8 cellular contexts compared by ENCODE assay signal in the genomic region with DNA sequence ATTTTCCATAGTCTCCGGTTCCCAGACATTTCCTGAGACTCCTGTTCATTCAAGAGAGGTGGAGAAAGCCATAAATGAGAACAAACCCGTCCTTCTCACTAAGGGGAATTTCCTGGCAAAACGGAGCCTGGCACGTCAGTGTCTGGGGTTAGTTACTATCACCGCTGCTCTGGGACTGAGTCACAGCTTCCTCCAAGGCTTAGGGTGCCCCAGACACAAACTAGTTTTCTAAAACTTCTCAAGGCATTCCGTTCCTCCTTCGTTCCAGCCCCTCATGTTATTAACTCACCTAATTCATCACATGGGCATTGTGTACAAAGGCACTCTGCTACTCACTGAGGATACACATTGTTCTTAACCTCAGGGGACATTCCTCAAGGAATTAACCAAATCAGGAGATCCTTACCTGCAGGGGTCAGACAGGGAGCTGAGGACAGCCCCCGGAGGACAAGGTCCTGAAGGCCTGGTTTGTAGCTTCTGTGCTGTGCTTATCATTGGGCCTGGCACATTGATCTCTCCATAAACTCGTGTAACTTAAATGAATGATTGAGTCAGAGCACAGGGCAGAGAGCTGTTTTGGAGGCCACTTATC.
DNase-seq lines count a peak whose midpoint lies in the region; ATAC-seq lines count a peak whose summit lies in the region.

No MANE protein-coding gene starts in this region.

- H3K27me3 Mint-ChIP-seq in CD4-positive, CD25-positive, alpha-beta regulatory T cell: no peaks in the 10 kb centered on the region

- H3K9me3 ChIP-seq in CD4-positive, CD25-positive, alpha-beta regulatory T cell (ENCODE audit: control insufficient read depth in 2 of 2, low read length in 2 of 2): no peaks in the 10 kb centered on the region

- peak overlapping the region; percentile 42 for H3K4me3 ChIP-seq in CD4-positive, CD25-positive, alpha-beta regulatory T cell (ENCODE audit: low read depth, low read length)

- H3K36me3 ChIP-seq in CD4-positive, CD25-positive, alpha-beta regulatory T cell (ENCODE audit: control insufficient read depth, insufficient read depth, low read length): no peaks in the 10 kb centered on the region

- H3K4me1 Mint-ChIP-seq in CD4-positive, CD25-positive, alpha-beta regulatory T cell: peaks cover 12 to 43% (median 21%) of the 10 kb centered on the region in 4 donors

- peak; percentile 32 to 66 (median 51) for DNase-seq in CD4-positive, CD25-positive, alpha-beta regulatory T cell
- peak; percentile 77 for DNase-seq in LHCN-M2 (ENCODE audit: low read depth)
- DNase-seq in activated effector memory CD4-positive, alpha-beta T cell treated with Interleukin-2 at 50 U/mL for 16 hours: peak; percentile 57
- peak; percentile 47 for DNase-seq in iPS-NIHi11 (ENCODE audit: low spot score)
- peak; percentile 56 for DNase-seq in stimulated activated CD4-positive, alpha-beta T cell treated with anti-CD3 and anti-CD28 coated beads, Interleukin-1b, Interleukin-23, amount 100 ng/mL, for 48 hours
- DNase-seq in NCI-H1417 treated with DMSO at 0.1 percent for 48 hours (lab: John Stamatoyannopoulos, UW): no peak
- DNase-seq in SKM-1 treated with dmso at 0.1 percent for 144 hours (lab: John Stamatoyannopoulos, UW; ENCODE audit: unreplicated experiment): no peak

- ATAC-seq in CD4-positive, CD25-positive, alpha-beta regulatory T cell (ENCODE audit: low read depth in 2 of 2): peak; percentile 74 to 79
- ATAC-seq in GM21515 (IDR thresholded peaks at IDR 0.05; ENCODE audit: unreplicated experiment): peak; percentile 79

- no peaks in the 10 kb centered on the region for H3K27me3 ChIP-seq in CD4-positive, CD25-positive, alpha-beta regulatory T cell (ENCODE audit: control insufficient read depth, insufficient read depth, low read length)

- peaks cover 26% of the 10 kb centered on the region for H3K4me1 ChIP-seq in CD4-positive, CD25-positive, alpha-beta regulatory T cell (ENCODE audit: control insufficient read depth, insufficient read depth, low read length, poor library complexity, severe bottlenecking)

- no peaks in the 10 kb centered on the region for H3K36me3 Mint-ChIP-seq in CD4-positive, CD25-positive, alpha-beta regulatory T cell

- H3K9me3 Mint-ChIP-seq in CD4-positive, CD25-positive, alpha-beta regulatory T cell: no peaks in the 10 kb centered on the region

- H3K27ac Mint-ChIP-seq in CD4-positive, CD25-positive, alpha-beta regulatory T cell: peak overlapping the region; percentile 48 to 92 (median 84)

- peak overlapping the region; percentile 18 to 68 (median 34) for H3K4me3 Mint-ChIP-seq in CD4-positive, CD25-positive, alpha-beta regulatory T cell

- H3K27ac ChIP-seq in CD4-positive, CD25-positive, alpha-beta regulatory T cell (ENCODE audit: insufficient read depth, low read length, poor library complexity, severe bottlenecking): peak overlapping the region; percentile 35

Comparison
In these comparisons a context has a peak if more than half of its experiments do, and no peak if none do; other contexts are left out.
1. DNase-seq: peak in CD4-positive, CD25-positive, alpha-beta regulatory T cell (3 of 3), LHCN-M2 (single experiment), activated effector memory CD4-positive, alpha-beta T cell treated with Interleukin-2 at 50 U/mL for 16 hours (single experiment), iPS-NIHi11 (single experiment) and stimulated activated CD4-positive, alpha-beta T cell treated with anti-CD3 and anti-CD28 coated beads, Interleukin-1b, Interleukin-23, amount 100 ng/mL, for 48 hours (single experiment); none in NCI-H1417 treated with DMSO at 0.1 percent for 48 hours (single experiment) and SKM-1 treated with dmso at 0.1 percent for 144 hours (single experiment).